8 cellular contexts compared by ENCODE assay signal in genomic region chr6:27139753-27140522, GRCh38.
DNase-seq lines count a peak whose midpoint lies in the region; ATAC-seq and TF ChIP-seq lines count a peak whose summit lies in the region.

No MANE protein-coding gene starts in this region.

- TF ChIP-seq CTCF in breast epithelium (IDR thresholded peaks at IDR 0.05) (no peak), MCF 10A (IDR thresholded peaks at IDR 0.05; ENCODE audit: unreplicated experiment) (no peak), fibroblast of mammary gland (conservative IDR thresholded peaks at IDR 0.05; ENCODE audit: control insufficient read depth, insufficient read depth, low read depth, low read length) (no peak), parathyroid adenoma (IDR thresholded peaks at IDR 0.05) (no peak)

- H3K4me1 Mint-ChIP-seq in MCF 10A (ENCODE audit: insufficient read depth, unreplicated experiment), result no peaks in the 10 kb centered on the region
- H3K4me1 Mint-ChIP-seq in T-helper 1 cell treated with Interleukin-12 subunit alpha and Interleukin-12 subunit beta and Interleukin-4 antibody, amounts not matched to agents 30 μg/mL and 1 μg/mL, for 36 hours (ENCODE audit: low read depth), result peaks cover 47% of the 10 kb centered on the region

- no peaks in the 10 kb centered on the region for H3K9me3 Mint-ChIP-seq in MCF 10A (ENCODE audit: unreplicated experiment)
- no peaks in the 10 kb centered on the region for H3K9me3 Mint-ChIP-seq in T-helper 1 cell treated with Interleukin-12 subunit alpha and Interleukin-12 subunit beta and Interleukin-4 antibody, amounts not matched to agents 30 μg/mL and 1 μg/mL, for 36 hours

- no peak overlapping the region for H3K27ac Mint-ChIP-seq in MCF 10A (ENCODE audit: low read depth, unreplicated experiment)
- peak overlapping the region; percentile 97 for H3K27ac Mint-ChIP-seq in T-helper 1 cell treated with Interleukin-12 subunit alpha and Interleukin-12 subunit beta and Interleukin-4 antibody, amounts not matched to agents 30 μg/mL and 1 μg/mL, for 36 hours

- H3K27me3 ChIP-seq in breast epithelium (no peaks in the 10 kb centered on the region), parathyroid adenoma (ENCODE audit: control insufficient read depth, insufficient read depth, low read length) (no peaks in the 10 kb centered on the region)

- BruUV-seq in MCF 10A (replicated peaks; lab: Mats Ljungman, UMichigan), result no TSS peak

- peak overlapping the region; percentile 76 to 89 for H3K27ac ChIP-seq in breast epithelium
- H3K27ac ChIP-seq in parathyroid adenoma, result peak overlapping the region; percentile 61

- in situ Hi-C loops in ACHN (cut with HindIII; ENCODE audit: low pct_ligation_motif_present, low pct_unique_long_range_greater_than_20kb, low sequenced_read_pairs), result no loop called here

- CTCF ChIA-PET in MCF 10A (lab: Yijun Ruan, JAX), result no interaction called here

- peak overlapping the region; percentile 30 for H2AFZ ChIP-seq in parathyroid adenoma

- no peak for DNase-seq in breast epithelium (ENCODE audit: low spot score in 2 of 2)
- DNase-seq in MCF 10A (ENCODE audit: unreplicated experiment), result no peak
- no peak for DNase-seq in fibroblast of mammary gland (ENCODE audit: low read depth)
- DNase-seq in NCI-H1092 treated with DMSO at 0.1 percent for 48 hours (lab: John Stamatoyannopoulos, UW), result no peak
- DNase-seq in ACHN, result no peak

- H3K4me1 ChIP-seq in breast epithelium (peaks cover 0 to 5% of the 10 kb centered on the region in 2 donors), parathyroid adenoma (no peaks in the 10 kb centered on the region)

- H3K36me3 ChIP-seq in breast epithelium, result no peaks in the 10 kb centered on the region
- no peaks in the 10 kb centered on the region for H3K36me3 ChIP-seq in parathyroid adenoma (ENCODE audit: control insufficient read depth, insufficient read depth, low read length)

- no peaks in the 10 kb centered on the region for H3K27me3 Mint-ChIP-seq in MCF 10A (ENCODE audit: insufficient read depth, unreplicated experiment)
- H3K27me3 Mint-ChIP-seq in T-helper 1 cell treated with Interleukin-12 subunit alpha and Interleukin-12 subunit beta and Interleukin-4 antibody, amounts not matched to agents 30 μg/mL and 1 μg/mL, for 36 hours (ENCODE audit: low read depth), result no peaks in the 10 kb centered on the region

- H3K79me2 ChIP-seq in parathyroid adenoma, result no peaks in the 10 kb centered on the region

- POLR2A ChIA-PET in MCF 10A (lab: Yijun Ruan, JAX), result interaction anchor here (0.6 to 1.0 kb wide), 2 partner anchors 12 to 668 kb away, joined by 3 to 4 read pairs; a partner anchor contains a TSS

- ATAC-seq in HG03135 (IDR thresholded peaks at IDR 0.05; ENCODE audit: unreplicated experiment), result peak; percentile 2

- H3K9me3 ChIP-seq in breast epithelium (no peaks in the 10 kb centered on the region), parathyroid adenoma (ENCODE audit: control insufficient read depth, low read length) (no peaks in the 10 kb centered on the region)

- H3K36me3 Mint-ChIP-seq in MCF 10A (ENCODE audit: insufficient read depth, unreplicated experiment), result no peaks in the 10 kb centered on the region
- H3K36me3 Mint-ChIP-seq in T-helper 1 cell treated with Interleukin-12 subunit alpha and Interleukin-12 subunit beta and Interleukin-4 antibody, amounts not matched to agents 30 μg/mL and 1 μg/mL, for 36 hours (ENCODE audit: low read depth), result peaks cover 17% of the 10 kb centered on the region

- H3K4me2 ChIP-seq in parathyroid adenoma (ENCODE audit: low read length), result peak overlapping the region; percentile 27

- no peak overlapping the region for H3K4me3 Mint-ChIP-seq in MCF 10A (ENCODE audit: unreplicated experiment)
- peak overlapping the region; percentile 96 for H3K4me3 Mint-ChIP-seq in T-helper 1 cell treated with Interleukin-12 subunit alpha and Interleukin-12 subunit beta and Interleukin-4 antibody, amounts not matched to agents 30 μg/mL and 1 μg/mL, for 36 hours

- no peak for TF ChIP-seq POLR2A in breast epithelium (IDR thresholded peaks at IDR 0.05)

- H3K4me3 ChIP-seq in breast epithelium, result peak overlapping the region; percentile 43 to 78 (median 55)
- peak overlapping the region; percentile 70 for H3K4me3 ChIP-seq in fibroblast of mammary gland (ENCODE audit: control insufficient read depth, low read depth, low read length)
- H3K4me3 ChIP-seq in parathyroid adenoma (ENCODE audit: low read depth, low read length), result peak overlapping the region; percentile 48

- intact Hi-C loops in breast epithelium (cut with DNase I; ENCODE audit: low total_unique reads), result no loop called here
- intact Hi-C loops in MCF 10A (cut with micrococcal nuclease), result no loop called here

- H3K9ac ChIP-seq in parathyroid adenoma, result no peak overlapping the region
